ENCODE assay signal across 13 cellular contexts in genomic region chr22:48719978-48720661, GRCh38.
DNase-seq lines count a peak whose midpoint lies in the region; TF ChIP-seq lines count a peak whose summit lies in the region.
"Had no signal": no experiment of that assay in that cellular context is flagged by ENCODE, and none has a peak within 500 bp of the region (broad histone marks: within the 10 kb centered on the region; RNA-seq: fewer than 3 reads in every experiment).

No MANE protein-coding gene starts in this region.

- no peaks in the 10 kb centered on the region for H3K4me1 ChIP-seq in HAP-1

- TF ChIP-seq CTCF in SU-DHL-6 (IDR thresholded peaks at IDR 0.05; ENCODE audit: insufficient read depth, low read length, poor library complexity, severe bottlenecking) = peak; percentile 29

- H3K27me3 ChIP-seq in HAP-1 (ENCODE audit: low read depth) = no peaks in the 10 kb centered on the region
- no peaks in the 10 kb centered on the region for H3K27me3 ChIP-seq in SU-DHL-6 (ENCODE audit: low read length)

- H3K27ac ChIP-seq in SU-DHL-6 (ENCODE audit: low read depth, low read length) = no peak overlapping the region
- H3K27ac ChIP-seq: coronary artery, epithelial cell of prostate had no signal

- H3F3A ChIP-seq in SU-DHL-6 (ENCODE audit: insufficient read depth) = no peaks in the 10 kb centered on the region

- H3K9me2 ChIP-seq in SU-DHL-6 (replicated peaks; ENCODE audit: insufficient read depth, low read length) = no peaks in the 10 kb centered on the region

- H2AFZ ChIP-seq in SU-DHL-6 (ENCODE audit: low read depth, low read length, severe bottlenecking) = no peak overlapping the region

- in situ Hi-C loops in HAP-1 (cut with MboI; ENCODE audit: low sequenced_read_pairs) = no loop called here

- H3K36me3 ChIP-seq in HAP-1 (replicated peaks) (no peaks in the 10 kb centered on the region), SU-DHL-6 (ENCODE audit: low read length) (no peaks in the 10 kb centered on the region)

- DNase-seq in NCI-H82 (lab: John Stamatoyannopoulos, UW) = peak; percentile 13
- no peak for DNase-seq in NCI-H82 treated with DMSO at 0.1 percent for 48 hours (lab: John Stamatoyannopoulos, UW; ENCODE audit: unreplicated experiment)
- DNase-seq in HAP-1 (ENCODE audit: low spot score in 2 of 2) = peak; percentile 2 to 50
- DNase-seq in posterior vena cava (ENCODE audit: low spot score) = peak; percentile 30
- no peak for DNase-seq in activated gamma-delta T cell (lab: John Stamatoyannopoulos, UW)
- no peak for DNase-seq in superior temporal gyrus (ENCODE audit: extremely low spot score)
- DNase-seq in HCEC 1CT = no peak
- DNase-seq: activated CD4-positive, alpha-beta memory T cell treated with anti-CD3 and anti-CD28 coated beads for 36 hours; NCI-H2171; occipital lobe had no signal

- H4K20me1 ChIP-seq in SU-DHL-6 (ENCODE audit: low read depth, low read length) = no peaks in the 10 kb centered on the region

- intact Hi-C loops in posterior vena cava (cut with DNase I) = no loop called here

- H3K4me3 ChIP-seq in HAP-1 = no peak overlapping the region
- no peak overlapping the region for H3K4me3 ChIP-seq in SU-DHL-6 (ENCODE audit: insufficient read depth, low read length, poor library complexity, severe bottlenecking)
- H3K4me3 ChIP-seq: coronary artery had no signal

- H3K79me2 ChIP-seq in SU-DHL-6 (ENCODE audit: insufficient read depth, low read length) = no peaks in the 10 kb centered on the region

- H3K9ac ChIP-seq in SU-DHL-6 (ENCODE audit: low read length) = no peak overlapping the region

- H3K9me3 ChIP-seq in HAP-1 (no peaks in the 10 kb centered on the region), SU-DHL-6 (ENCODE audit: insufficient read depth, low read length) (no peaks in the 10 kb centered on the region)

- H3K4me2 ChIP-seq in SU-DHL-6 (ENCODE audit: low read depth, low read length, poor library complexity, severe bottlenecking) = no peak overlapping the region

Comparison
In these comparisons a context has a peak if more than half of its experiments do, and no peak if none do; other contexts are left out.
1. DNase-seq: peak in NCI-H82 (single experiment), HAP-1 (2 of 2) and posterior vena cava (single experiment); none in NCI-H82 treated with DMSO at 0.1 percent for 48 hours (single experiment), activated gamma-delta T cell (single experiment), superior temporal gyrus (single experiment) and HCEC 1CT (single experiment).